ENCODE assay signal across 8 cellular contexts in the genomic region with DNA sequence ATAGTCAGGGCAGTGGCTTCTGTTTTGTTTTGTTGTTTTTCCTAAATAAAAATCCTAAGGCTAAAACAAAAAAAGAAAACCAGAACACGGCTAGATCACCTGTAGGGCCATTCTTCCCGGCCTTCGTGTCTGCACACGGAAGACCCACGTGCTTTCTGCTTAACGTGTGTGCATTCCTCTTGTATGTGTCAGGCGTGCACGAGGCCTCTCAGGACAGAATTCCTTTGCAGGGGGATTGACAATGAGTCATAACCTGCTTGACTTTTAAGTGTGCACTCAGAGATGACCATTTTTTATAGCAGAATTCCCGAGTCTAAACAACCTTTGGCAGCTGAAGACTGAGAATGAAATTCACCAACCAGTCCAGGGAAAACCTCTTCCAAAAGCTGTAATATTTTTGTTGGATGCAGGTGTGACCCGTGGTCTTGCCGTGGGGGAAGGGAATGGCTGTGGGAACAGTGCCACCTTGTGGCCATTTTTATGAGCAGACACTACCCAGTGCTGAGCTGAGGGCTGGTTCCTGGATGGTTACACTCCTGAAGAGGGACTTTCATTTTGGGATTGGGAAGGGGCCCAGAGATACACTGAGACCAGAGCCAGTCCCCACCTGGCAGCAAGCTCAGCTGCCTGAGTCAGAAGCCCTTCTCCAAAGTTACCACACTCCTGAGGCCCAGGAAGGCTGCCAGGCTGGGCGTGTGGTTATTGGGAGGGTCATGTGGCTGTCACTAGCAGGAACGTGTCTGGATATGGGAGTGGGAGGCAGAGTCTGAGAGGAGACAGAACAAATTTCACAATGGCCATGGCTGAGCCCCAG. TPM values are rescaled to one million over a fixed set of nuclear protein-coding genes. Genes with fewer than 3 reads are reported as not detected.
A peak's percentile ranks its signal among the peaks of the same experiment; 100 is the strongest.
DNase-seq lines count a peak whose midpoint lies in the region; FAIRE-seq and TF ChIP-seq lines count a peak whose summit lies in the region.

No MANE protein-coding gene starts in this region.

- intact Hi-C loops in kidney (cut with DNase I), result loop anchor here (10.0 kb wide), 2 partner anchors 109 to 249 kb away; no protein-coding TSS in a partner anchor

- no peaks in the 10 kb centered on the region for H3K36me3 ChIP-seq in kidney (ENCODE audit: control insufficient read depth in 1 of 2, insufficient read depth in 2 of 2, low read length in 2 of 2)

- H3K27ac ChIP-seq in caudate nucleus (ENCODE audit: low read depth, low read length) (no peak overlapping the region), kidney (ENCODE audit: low read depth in 2 of 2, low read length in 2 of 2) (peak overlapping the region in 1 of 2 donors; percentile 45)

- TF ChIP-seq CTCF in HFF-Myc (IDR thresholded peaks at IDR 0.05; ENCODE audit: low read depth, low read length, missing control alignments) (peak; percentile 82), WI38 (IDR thresholded peaks at IDR 0.05; ENCODE audit: low read depth, low read length) (peak; percentile 77), kidney (IDR thresholded peaks at IDR 0.05; ENCODE audit: borderline replicate concordance, extremely low read depth, insufficient read depth) (peak; percentile 93)

- DNase-seq in ELR (ENCODE audit: low read depth) (peak; percentile 100), HFF-Myc (ENCODE audit: extremely low read depth, low read depth) (peak; percentile 95), NCI-H187 treated with DMSO at 0.1 percent for 48 hours (lab: John Stamatoyannopoulos, UW) (peak; percentile 40), caudate nucleus (lab: John Stamatoyannopoulos, UW) (peak in 56 of 61 donors; percentile 6 to 81 (median 52)), kidney (peak; percentile 88), GF-D8 (lab: John Stamatoyannopoulos, UW) (no peak)
- DNase-seq in stimulated activated CD4-positive, alpha-beta T cell treated with anti-CD3 and anti-CD28 coated beads, Interleukin-12 subunit alpha, Interleukin-12 subunit beta, amount 100 ng/mL, for 4 hours, result peak; percentile 50

- H3K4me1 ChIP-seq in kidney (ENCODE audit: control insufficient read depth in 1 of 2, insufficient read depth in 1 of 2, low read depth in 1 of 2, low read length in 2 of 2), result peaks cover 0 to 2% of the 10 kb centered on the region in 2 donors

- no peak overlapping the region for H3K9ac ChIP-seq in kidney (ENCODE audit: low read length in 2 of 2)

- H3K4me3 ChIP-seq in HFF-Myc (replicated peaks; ENCODE audit: low read depth, low read length), result peak overlapping the region; percentile 25
- peak overlapping the region; percentile 32 for H3K4me3 ChIP-seq in WI38 (ENCODE audit: low read depth, low read length)
- H3K4me3 ChIP-seq in kidney (ENCODE audit: low read length in 2 of 2), result peak overlapping the region in 1 of 2 donors; percentile 23

- H3K9me3 ChIP-seq in kidney (ENCODE audit: control insufficient read depth in 1 of 2, low read length in 2 of 2), result no peaks in the 10 kb centered on the region

- no peak for FAIRE-seq in kidney (lab: Jason Lieb, UNC)

RNA-seq across cellular contexts. Expression of a gene that starts 35.7 kb away (rescaled TPM):
- 59.5 TPM for total RNA-seq in kidney
- polyA plus RNA-seq in kidney (ENCODE audit: insufficient read depth, low read depth, low replicate concordance), result 49.6 TPM
